ENCODE assay signal across 8 cellular contexts in the genomic region with DNA sequence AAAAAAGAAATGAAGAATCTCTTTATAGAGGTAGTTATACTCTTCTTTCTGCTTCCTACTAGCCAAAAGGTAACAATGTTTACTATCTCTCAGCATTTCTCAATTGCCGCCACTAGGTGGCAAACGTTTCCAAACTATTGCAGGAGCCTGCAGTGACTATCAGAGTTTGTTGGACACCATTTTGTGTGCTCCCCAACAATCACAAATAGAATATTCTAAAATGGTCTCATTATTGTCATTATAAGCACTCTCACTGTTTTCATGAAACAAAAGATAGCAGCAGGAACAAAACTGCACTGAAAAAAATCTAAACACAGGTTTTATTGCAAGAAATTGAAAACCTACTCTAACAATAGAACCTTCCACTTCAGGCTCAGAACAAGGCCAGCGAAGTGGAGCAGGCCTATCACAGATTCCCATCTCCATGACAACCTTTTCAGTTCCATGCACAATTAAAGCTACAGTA.
DNase-seq lines count a peak whose midpoint lies in the region; ATAC-seq, FAIRE-seq and TF ChIP-seq lines count a peak whose summit lies in the region.

No MANE protein-coding gene starts in this region.

- POLR2A ChIA-PET in SK-N-SH (lab: Yijun Ruan, JAX), result interaction anchor here (0.8 to 2.2 kb wide), 3 partner anchors 47 to 300 kb away, joined by 4 to 10 read pairs (median 7); partner anchors contain the start of gene PLPPR4

- peaks cover 16% of the 10 kb centered on the region for H3F3A ChIP-seq in SK-N-SH (replicated peaks; ENCODE audit: insufficient read depth)

- H3K27me3 ChIP-seq in SK-N-SH (ENCODE audit: insufficient read depth) (no peaks in the 10 kb centered on the region), heart right ventricle (no peaks in the 10 kb centered on the region)

- FAIRE-seq in GM12891 (lab: Jason Lieb, UNC), result peak; percentile 81

- intact Hi-C loops in heart right ventricle (cut with DNase I), result loop anchor here (1.0 to 10.0 kb wide), 11 partner anchors 292 to 554 kb away; no protein-coding TSS in a partner anchor

- H3K9ac ChIP-seq in SK-N-SH, result no peak overlapping the region

- H4K20me1 ChIP-seq in SK-N-SH (ENCODE audit: insufficient read depth), result no peaks in the 10 kb centered on the region

- peak overlapping the region; percentile 86 for H2AFZ ChIP-seq in SK-N-SH (ENCODE audit: low read depth)

- peak; percentile 96 for TF ChIP-seq RAD21 in SK-N-SH (IDR thresholded peaks at IDR 0.05; ENCODE audit: low read length)

- H3K4me1 ChIP-seq in SK-N-SH (ENCODE audit: control insufficient read depth in 1 of 2, insufficient read depth in 2 of 2, low read depth in 1 of 2, low read length in 1 of 2) (peaks cover 11 to 26% of the 10 kb centered on the region in 2 experiments), heart right ventricle (peaks cover 0 to 10% (median 8%) of the 10 kb centered on the region in 9 donors)

- DNase-seq in GM12891 (ENCODE audit: insufficient read length, low spot score) (peak; percentile 5), NCI-H1048 (lab: John Stamatoyannopoulos, UW) (peak; percentile 43), SK-N-SH (peak; percentile 25), heart right ventricle (peak; percentile 17 to 83), putamen (ENCODE audit: low spot score) (peak; percentile 84), mesenteric fat pad (ENCODE audit: low spot score) (no peak)
- peak; percentile 33 for DNase-seq in activated naive CD8-positive, alpha-beta T cell treated with anti-CD3 and anti-CD28 coated beads, Interleukin-2, amount 50 U/mL, for 16 hours (ENCODE audit: low read depth, low spot score)

- H3K9me3 ChIP-seq in SK-N-SH, result no peaks in the 10 kb centered on the region
- H3K9me3 ChIP-seq in heart right ventricle, result no peaks in the 10 kb centered on the region

- peak; percentile 89 for TF ChIP-seq CTCF in SK-N-SH (IDR thresholded peaks at IDR 0.05)
- peak; percentile 52 to 94 (median 82) for TF ChIP-seq CTCF in heart right ventricle (IDR thresholded peaks at IDR 0.05)

- no peak for TF ChIP-seq POLR2A in GM12891 (IDR thresholded peaks at IDR 0.05; ENCODE audit: low read depth, low read length)

- no peak overlapping the region for H3K4me3 ChIP-seq in SK-N-SH (ENCODE audit: low read depth in 2 of 2, low read length in 1 of 2)
- H3K4me3 ChIP-seq in heart right ventricle, result no peak overlapping the region

- no peaks in the 10 kb centered on the region for H3K9me2 ChIP-seq in SK-N-SH

- no peak overlapping the region for H3K4me2 ChIP-seq in SK-N-SH

- CTCF ChIA-PET in SK-N-SH (lab: Yijun Ruan, JAX), result interaction anchor here (0.6 to 7.5 kb wide), 35 partner anchors 18 to 549 kb away, joined by 3 to 127 read pairs (median 4); partner anchors contain the start of gene PLPPR4

- 9% methylated on average over 3 of the region's 3 CpGs for WGBS in SK-N-SH (ENCODE audit: low lambda C conversion rate)
- WGBS in heart right ventricle, 2 donors, result 3 to 8% methylated on average over 3 of the region's 3 CpGs

- TF ChIP-seq EP300 in SK-N-SH (IDR thresholded peaks at IDR 0.05; ENCODE audit: borderline replicate concordance in 1 of 2, low read depth in 1 of 2, low read length in 1 of 2), result no peak

- H3K36me3 ChIP-seq in SK-N-SH (replicated peaks in 1 of 2; ENCODE audit: control insufficient read depth in 1 of 2, insufficient read depth in 2 of 2, low read length in 1 of 2) (no peaks in the 10 kb centered on the region), heart right ventricle (no peaks in the 10 kb centered on the region)

- no peaks in the 10 kb centered on the region for H3K79me2 ChIP-seq in SK-N-SH (ENCODE audit: insufficient read depth)

- H3K27ac ChIP-seq in SK-N-SH (ENCODE audit: low read depth in 2 of 2, low read length in 1 of 2), result peak overlapping the region; percentile 63 to 98; a peak in 3 of 4 replicates
- peak overlapping the region in 3 of 10 donors; percentile 26 to 71 (median 58) for H3K27ac ChIP-seq in heart right ventricle

- ATAC-seq in HG02642 (IDR thresholded peaks at IDR 0.05; ENCODE audit: poor library complexity, unreplicated experiment) (peak; percentile 99), heart right ventricle (peak; percentile 80 to 96 (median 94))

TF ChIP-seq in GM12891, 5 proteins besides CTCF, POLR2A, EP300 and RAD21:
- TF ChIP-seq SPI1 (IDR thresholded peaks at IDR 0.05; ENCODE audit: low read depth, low read length) (no peak), PAX5 (IDR thresholded peaks at IDR 0.05; ENCODE audit: insufficient read depth, low read length, severe bottlenecking) (no peak), TAF1 (IDR thresholded peaks at IDR 0.05; ENCODE audit: low read depth, low read length) (no peak), POU2F2 (IDR thresholded peaks at IDR 0.05; ENCODE audit: low read depth, low read length) (no peak)

TF ChIP-seq in SK-N-SH, 30 proteins besides CTCF, POLR2A, EP300 and RAD21:
- peak; percentile 30; the same call in 1 of the 2 replicates for TF ChIP-seq GATA2 (CRISPR knock-in tag; IDR thresholded peaks at IDR 0.05)
- TF ChIP-seq, protein P1, sequence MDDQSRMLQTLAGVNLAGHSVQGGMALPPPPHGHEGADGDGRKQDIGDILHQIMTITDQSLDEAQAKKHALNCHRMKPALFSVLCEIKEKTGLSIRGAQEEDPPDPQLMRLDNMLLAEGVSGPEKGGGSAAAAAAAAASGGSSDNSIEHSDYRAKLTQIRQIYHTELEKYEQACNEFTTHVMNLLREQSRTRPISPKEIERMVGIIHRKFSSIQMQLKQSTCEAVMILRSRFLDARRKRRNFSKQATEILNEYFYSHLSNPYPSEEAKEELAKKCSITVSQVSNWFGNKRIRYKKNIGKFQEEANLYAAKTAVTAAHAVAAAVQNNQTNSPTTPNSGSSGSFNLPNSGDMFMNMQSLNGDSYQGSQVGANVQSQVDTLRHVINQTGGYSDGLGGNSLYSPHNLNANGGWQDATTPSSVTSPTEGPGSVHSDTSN (IDR thresholded peaks at IDR 0.05), result no peak
- TF ChIP-seq SMC3 (IDR thresholded peaks at IDR 0.05; ENCODE audit: low read depth, low read length), result peak; percentile 92
- TF ChIP-seq TEAD4 (IDR thresholded peaks at IDR 0.05; ENCODE audit: borderline replicate concordance, insufficient read depth), result 0 out of 2 replicates have a peak, but pooled peaks have one; percentile 47
- TF ChIP-seq YY1 (IDR thresholded peaks at IDR 0.05; ENCODE audit: low read depth), result peak; percentile 91
- 0 out of 2 replicates have a peak, but pooled peaks have one; percentile 8 for TF ChIP-seq RCOR1 (IDR thresholded peaks at IDR 0.05; ENCODE audit: low read length)
- TF ChIP-seq RXRA (IDR thresholded peaks at IDR 0.05; ENCODE audit: borderline replicate concordance, low read depth), result no peak
